ENCODE assay signal across 11 cellular contexts in the genomic region with DNA sequence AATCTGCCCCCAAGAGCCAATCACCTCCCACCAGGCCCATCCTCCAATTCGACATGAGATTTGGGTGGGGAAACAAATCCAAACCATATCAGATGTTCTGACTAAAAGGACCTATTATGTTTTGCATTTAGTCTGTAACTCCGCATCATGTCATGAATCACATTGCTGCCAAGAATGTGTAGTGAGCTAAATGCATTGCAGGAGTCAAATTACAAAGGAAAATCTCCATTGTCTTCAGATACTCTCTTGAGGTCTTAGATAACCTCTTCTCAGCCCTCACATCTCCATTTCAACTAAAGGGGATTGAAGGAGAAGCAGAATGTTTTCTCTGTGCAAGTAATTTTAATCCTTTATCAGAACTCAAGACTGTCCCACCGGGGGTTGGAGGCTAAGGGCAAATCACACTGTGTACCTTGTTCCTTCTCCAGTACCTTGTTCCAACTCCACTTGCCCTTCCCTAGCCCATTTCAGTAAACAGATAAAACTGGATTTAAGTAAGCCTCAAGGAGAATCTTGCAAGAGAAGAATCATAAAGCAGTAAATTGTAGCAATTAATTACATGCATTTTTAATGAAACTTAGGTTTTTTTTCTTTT. TPM values are rescaled to one million over a fixed set of nuclear protein-coding genes. Genes with fewer than 3 reads are reported as not detected.
DNase-seq lines count a peak whose midpoint lies in the region; ATAC-seq and TF ChIP-seq lines count a peak whose summit lies in the region.
"Had no signal": no experiment of that assay in that cellular context is flagged by ENCODE, and none has a peak within 500 bp of the region (broad histone marks: within the 10 kb centered on the region; RNA-seq: fewer than 3 reads in every experiment).

No MANE protein-coding gene starts in this region.

- H3K27me3 ChIP-seq in left ventricle myocardium inferior (ENCODE audit: low read depth) (no peaks in the 10 kb centered on the region), RWPE2 (ENCODE audit: insufficient read depth, poor library complexity, severe bottlenecking) (no peaks in the 10 kb centered on the region)
- H3K27me3 ChIP-seq: transverse colon had no signal

- H3K4me1 ChIP-seq in left ventricle myocardium inferior, result peaks cover 3% of the 10 kb centered on the region
- no peaks in the 10 kb centered on the region for H3K4me1 ChIP-seq in RWPE2 (ENCODE audit: insufficient read depth, poor library complexity, severe bottlenecking)
- H3K4me1 ChIP-seq: transverse colon had no signal

- TF ChIP-seq CTCF in left ventricle myocardium inferior (IDR thresholded peaks at IDR 0.05; ENCODE audit: borderline replicate concordance) (no peak), RWPE2 (IDR thresholded peaks at IDR 0.05; ENCODE audit: poor library complexity, severe bottlenecking) (no peak)

- H3K27ac ChIP-seq in left ventricle myocardium inferior (replicated peaks), result no peak overlapping the region
- H3K27ac ChIP-seq in RWPE2 (ENCODE audit: poor library complexity, severe bottlenecking), result no peak overlapping the region
- H3K27ac ChIP-seq: transverse colon had no signal

- no peaks in the 10 kb centered on the region for H3K36me3 ChIP-seq in left ventricle myocardium inferior
- H3K36me3 ChIP-seq in RWPE2 (ENCODE audit: low read depth), result no peaks in the 10 kb centered on the region
- H3K36me3 ChIP-seq: transverse colon had no signal

- H3K9me3 ChIP-seq in left ventricle myocardium inferior (replicated peaks) (peaks cover 8% of the 10 kb centered on the region), RWPE2 (ENCODE audit: severe bottlenecking) (no peaks in the 10 kb centered on the region)
- H3K9me3 ChIP-seq: transverse colon had no signal

- DNase-seq in left ventricle myocardium superior (no peak), left ventricle myocardium inferior (no peak), RWPE2 (ENCODE audit: low spot score) (no peak), fibroblast of peridontal ligament (ENCODE audit: extremely low read depth) (peak; percentile 81)
- DNase-seq in stimulated activated CD4-positive, alpha-beta T cell treated with anti-CD3 and anti-CD28 coated beads, Interleukin-15, amount 100 ng/mL, for 24 hours, result no peak
- no peak for DNase-seq in stimulated activated CD8-positive, alpha-beta memory T cell treated with anti-CD3 and anti-CD28 coated beads, Interleukin-4, amount 100 ng/mL, for 48 hours
- DNase-seq: amygdala, NCI-H146, transverse colon had no signal

- H3K4me3 ChIP-seq in left ventricle myocardium inferior (no peak overlapping the region), RWPE2 (ENCODE audit: severe bottlenecking) (no peak overlapping the region)
- H3K4me3 ChIP-seq: transverse colon had no signal

- intact Hi-C loops in left ventricle myocardium superior (cut with micrococcal nuclease), result no loop called here
- intact Hi-C loops in left ventricle myocardium inferior (cut with micrococcal nuclease), result no loop called here

- ATAC-seq in left ventricle myocardium superior, result peak; percentile 66
- ATAC-seq in RWPE2 (ENCODE audit: low read depth), result peak; percentile 54; the same call in 1 of the 3 replicates
- no peak for ATAC-seq in HG02970 (IDR thresholded peaks at IDR 0.05; ENCODE audit: low FRiP score, unreplicated experiment)
- no peak for ATAC-seq in HG03045 (IDR thresholded peaks at IDR 0.05; ENCODE audit: unreplicated experiment)

RNA-seq across cellular contexts. Expression of a gene that starts 34.1 kb away (rescaled TPM):
- total RNA-seq in left ventricle myocardium superior (9.1 TPM), left ventricle myocardium inferior (10.6 TPM)

RNA-seq across cellular contexts. Expression of a gene that starts 35.4 kb away (rescaled TPM):
- 3.5 TPM for total RNA-seq in left ventricle myocardium superior
- 5.7 TPM for total RNA-seq in left ventricle myocardium inferior

Comparison
In these comparisons a context has a peak if more than half of its experiments do, and no peak if none do; other contexts are left out.
1. ATAC-seq: peak in left ventricle myocardium superior (single experiment) and RWPE2 (single experiment); none in HG02970 (single experiment) and HG03045 (single experiment).